ENCODE assay signal across 8 cellular contexts in the genomic region with DNA sequence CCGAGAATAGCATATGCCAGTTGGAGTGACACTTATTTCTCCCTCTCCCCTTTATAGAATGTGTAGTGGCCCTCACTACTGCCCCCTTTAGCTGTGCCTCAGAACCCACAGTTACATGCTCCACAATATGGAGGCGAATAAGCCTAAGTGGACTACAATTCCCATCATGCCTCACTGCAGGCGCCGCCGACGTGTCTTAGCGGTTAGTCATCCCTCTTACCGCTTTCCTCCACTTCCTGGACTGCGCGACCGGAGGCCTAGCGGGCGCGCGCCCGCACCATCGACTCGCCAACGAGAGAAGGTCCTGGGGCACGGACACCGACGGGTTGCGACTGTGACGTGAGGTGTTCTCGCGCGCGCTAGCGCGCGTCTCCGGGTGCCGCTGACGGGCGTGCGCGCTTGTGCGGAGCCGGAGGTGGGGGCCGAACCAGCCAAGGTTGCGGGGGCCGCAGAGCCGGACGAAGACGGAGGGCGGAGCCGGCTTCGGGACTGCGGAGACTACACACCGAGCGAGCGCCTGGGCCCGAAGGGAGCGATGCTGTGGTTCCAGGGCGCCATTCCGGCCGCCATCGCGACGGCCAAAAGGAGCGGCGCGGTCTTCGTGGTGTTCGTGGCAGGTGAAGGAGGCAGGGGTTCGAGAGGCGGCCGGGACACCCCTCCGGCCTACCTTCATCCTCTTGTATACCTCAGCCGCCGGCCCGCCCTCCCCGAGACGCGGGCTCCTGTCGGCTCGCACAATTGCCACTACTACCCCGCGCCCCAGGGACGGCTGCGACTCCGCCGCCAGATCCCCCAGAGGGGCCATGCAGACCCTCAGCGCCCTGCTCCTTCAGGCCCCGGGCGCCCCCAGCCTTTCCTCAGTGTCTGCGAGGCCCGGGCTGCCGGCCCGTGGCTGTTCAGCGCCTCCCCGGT. TPM values are rescaled to one million over a fixed set of nuclear protein-coding genes. Genes with fewer than 3 reads are reported as not detected.
DNase-seq lines count a peak whose midpoint lies in the region; ATAC-seq and TF ChIP-seq lines count a peak whose summit lies in the region.

A gene with protein sequence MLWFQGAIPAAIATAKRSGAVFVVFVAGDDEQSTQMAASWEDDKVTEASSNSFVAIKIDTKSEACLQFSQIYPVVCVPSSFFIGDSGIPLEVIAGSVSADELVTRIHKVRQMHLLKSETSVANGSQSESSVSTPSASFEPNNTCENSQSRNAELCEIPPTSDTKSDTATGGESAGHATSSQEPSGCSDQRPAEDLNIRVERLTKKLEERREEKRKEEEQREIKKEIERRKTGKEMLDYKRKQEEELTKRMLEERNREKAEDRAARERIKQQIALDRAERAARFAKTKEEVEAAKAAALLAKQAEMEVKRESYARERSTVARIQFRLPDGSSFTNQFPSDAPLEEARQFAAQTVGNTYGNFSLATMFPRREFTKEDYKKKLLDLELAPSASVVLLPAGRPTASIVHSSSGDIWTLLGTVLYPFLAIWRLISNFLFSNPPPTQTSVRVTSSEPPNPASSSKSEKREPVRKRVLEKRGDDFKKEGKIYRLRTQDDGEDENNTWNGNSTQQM (plus strand): TSS at position 461 of the 912 bp plus-strand sequence. CDS start 75 bp downstream, at position 536.

- peaks cover 8% of the 10 kb centered on the region for H3K4me1 ChIP-seq in parathyroid adenoma
- H3K4me1 ChIP-seq in transverse colon: peaks cover 7 to 26% (median 18%) of the 10 kb centered on the region in 4 donors

- peak within 1 kb of the TSS; percentile 85 for H3K4me2 ChIP-seq in parathyroid adenoma (ENCODE audit: low read length)

- H3K36me3 Mint-ChIP-seq in activated naive CD8-positive, alpha-beta T cell treated with anti-CD3 and anti-CD28 coated beads, Interleukin-2, amount 50 U/mL, for 24 hours (ENCODE audit: low read depth): peaks cover 17% of the 10 kb centered on the region

- peaks cover 28% of the 10 kb centered on the region for H3K79me2 ChIP-seq in parathyroid adenoma

- H3K9me3 Mint-ChIP-seq in activated naive CD8-positive, alpha-beta T cell treated with anti-CD3 and anti-CD28 coated beads, Interleukin-2, amount 50 U/mL, for 24 hours: peaks cover 4% of the 10 kb centered on the region

- peak within 1 kb of the TSS; percentile 93 for H3K9ac ChIP-seq in parathyroid adenoma

- no peaks in the 10 kb centered on the region for H3K27me3 ChIP-seq in parathyroid adenoma (ENCODE audit: control insufficient read depth, insufficient read depth, low read length)
- H3K27me3 ChIP-seq in transverse colon: no peaks in the 10 kb centered on the region

- no peak for TF ChIP-seq EP300 in transverse colon (IDR thresholded peaks at IDR 0.05; ENCODE audit: low read depth)

- TF ChIP-seq POLR2A in transverse colon (IDR thresholded peaks at IDR 0.05): peak; percentile 96

- H3K27me3 Mint-ChIP-seq in activated naive CD8-positive, alpha-beta T cell treated with anti-CD3 and anti-CD28 coated beads, Interleukin-2, amount 50 U/mL, for 24 hours: no peaks in the 10 kb centered on the region

- TF ChIP-seq CTCF in GM12865 (IDR thresholded peaks at IDR 0.05; ENCODE audit: insufficient read depth, low read depth, low read length, missing control alignments) (peak; percentile 54), parathyroid adenoma (IDR thresholded peaks at IDR 0.05) (peak; percentile 50), transverse colon (IDR thresholded peaks at IDR 0.05) (peak in 4 of 5 experiments; percentile 19 to 48 (median 32))

- peaks cover 36% of the 10 kb centered on the region for H3K4me1 Mint-ChIP-seq in activated naive CD8-positive, alpha-beta T cell treated with anti-CD3 and anti-CD28 coated beads, Interleukin-2, amount 50 U/mL, for 24 hours

- no peaks in the 10 kb centered on the region for H3K36me3 ChIP-seq in parathyroid adenoma (ENCODE audit: control insufficient read depth, insufficient read depth, low read length)
- H3K36me3 ChIP-seq in transverse colon: no peaks in the 10 kb centered on the region

- in situ Hi-C loops in transverse colon (cut with MboI; ENCODE audit: low pct_ligation_motif_present in 1 of 4, low pct_unique_long_range_greater_than_20kb in 1 of 4, low sequenced_read_pairs in 3 of 4): loop anchor here in 1 of 4 donors (10.0 kb wide), 1 partner anchor 207 kb away; the partner anchor contains the start of genes R3HDM1 and ZRANB3

- H3K9me3 ChIP-seq in parathyroid adenoma (ENCODE audit: control insufficient read depth, low read length) (no peaks in the 10 kb centered on the region), transverse colon (no peaks in the 10 kb centered on the region)

- peak within 1 kb of the TSS; percentile 83 for H2AFZ ChIP-seq in parathyroid adenoma

- H3K27ac Mint-ChIP-seq in activated naive CD8-positive, alpha-beta T cell treated with anti-CD3 and anti-CD28 coated beads, Interleukin-2, amount 50 U/mL, for 24 hours: peak within 1 kb of the TSS; percentile 99

- intact Hi-C loops in Right ventricle myocardium superior (cut with DNase I): loop anchor here (5.0 kb wide), 1 partner anchor 209 kb away; the partner anchor contains the start of genes R3HDM1 and ZRANB3
- intact Hi-C loops in transverse colon (cut with DNase I; ENCODE audit: low total_unique reads): loop anchor here (10.0 kb wide), 1 partner anchor 217 kb away; no protein-coding TSS in a partner anchor

- H3K27ac ChIP-seq in parathyroid adenoma (peak within 1 kb of the TSS; percentile 92), transverse colon (peak within 1 kb of the TSS; percentile 96 to 100 (median 99))

- H3K4me3 ChIP-seq in GM12865 (ENCODE audit: low read depth, low read length) (peak within 1 kb of the TSS; percentile 87), parathyroid adenoma (ENCODE audit: low read depth, low read length) (peak within 1 kb of the TSS; percentile 94), transverse colon (peak within 1 kb of the TSS; percentile 73 to 98 (median 87))

- ATAC-seq in HG02678 (IDR thresholded peaks at IDR 0.05; ENCODE audit: unreplicated experiment) (peak; percentile 94), Right ventricle myocardium superior (ENCODE audit: poor library complexity) (peak; percentile 97)
- ATAC-seq in activated naive CD8-positive, alpha-beta T cell treated with anti-CD3 and anti-CD28 coated beads, Interleukin-2, amount 50 U/mL, for 24 hours: peak; percentile 96

- DNase-seq in GM12865 (ENCODE audit: low read depth) (peak; percentile 99), NCI-H128 (lab: John Stamatoyannopoulos, UW; ENCODE audit: unreplicated experiment) (peak; percentile 89), SW 1271 (lab: John Stamatoyannopoulos, UW) (peak; percentile 95 to 97), Right ventricle myocardium superior (peak; percentile 98), transverse colon (peak; percentile 98)
- peak; percentile 96 for DNase-seq in activated naive CD8-positive, alpha-beta T cell treated with anti-CD3 and anti-CD28 coated beads, Interleukin-2, amount 50 U/mL, for 24 hours

- 0 to 3% methylated on average over 1 to 41 of the region's 92 CpGs for WGBS in transverse colon (ENCODE audit: low coverage in 1 of 2), 2 donors

- H3K4me3 Mint-ChIP-seq in activated naive CD8-positive, alpha-beta T cell treated with anti-CD3 and anti-CD28 coated beads, Interleukin-2, amount 50 U/mL, for 24 hours: peak within 1 kb of the TSS; percentile 99

RNA-seq across cellular contexts. Expression of the gene that starts here (rescaled TPM):
- total RNA-seq in Right ventricle myocardium superior (62.0 TPM), transverse colon (100 to 1,000 TPM in 1 of 4 donors, 10 to 100 TPM in 3; 54.2 to 101 (median 61.3) TPM)

Comparison
In these comparisons a context has a peak if more than half of its experiments do, and no peak if none do; other contexts are left out.
1. Peak in every context shown above with its lines: DNase-seq, ATAC-seq, H3K4me3 ChIP-seq and H3K27ac ChIP-seq.